ENCODE assay signal across 26 cellular contexts in genomic region chr21:34558960-34559631, GRCh38. TPM values are rescaled to one million over a fixed set of nuclear protein-coding genes. Genes with fewer than 3 reads are reported as not detected.
DNase-seq lines count a peak whose midpoint lies in the region; ATAC-seq and TF ChIP-seq lines count a peak whose summit lies in the region.
"Had no signal": no experiment of that assay in that cellular context is flagged by ENCODE, and none has a peak within 500 bp of the region (broad histone marks: within the 10 kb centered on the region; RNA-seq: fewer than 3 reads in every experiment).

No MANE protein-coding gene starts in this region.

- no peaks in the 10 kb centered on the region for H3K27me3 Mint-ChIP-seq in activated naive CD8-positive, alpha-beta T cell treated with anti-CD3 and anti-CD28 coated beads, Interleukin-2, amount 50 U/mL, for 24 hours
- H3K27me3 Mint-ChIP-seq in activated naive CD8-positive, alpha-beta T cell treated with anti-CD3 and anti-CD28 coated beads for 36 hours = no peaks in the 10 kb centered on the region
- no peaks in the 10 kb centered on the region for H3K27me3 Mint-ChIP-seq in activated CD4-positive, alpha-beta T cell treated with anti-CD3 and anti-CD28 coated beads, Interleukin-2, amount 10 ng/mL, durations not matched to agents 24 days and 14 days
- H3K27me3 Mint-ChIP-seq: activated T-cell treated with anti-CD3 and anti-CD28 coated beads, Interleukin-2, amount 50 U/mL, for 24 hours; dendritic cell treated with granulocyte-macrophage colony-stimulating factor and Interleukin-4, amounts not matched to agents 40 ng/mL and 50 ng/mL, for 4 days; naive thymus-derived CD4-positive, alpha-beta T cell; stimulated activated naive B cell treated with anti-CD40 and anti-IgM and Interleukin-4, amounts not matched to agents 10 μg/mL and 1 μg/mL and 100 μg/mL, for 72 hours had no signal

- peak; percentile 24 for ATAC-seq in activated naive CD8-positive, alpha-beta T cell treated with anti-CD3 and anti-CD28 coated beads, Interleukin-2, amount 50 U/mL, for 24 hours
- ATAC-seq in gastroesophageal sphincter = no peak
- ATAC-seq: left lung; naive thymus-derived CD4-positive, alpha-beta T cell had no signal

- H3K4me1 ChIP-seq in gastroesophageal sphincter = peaks cover 0 to 36% (median 0%) of the 10 kb centered on the region in 3 donors
- H3K4me1 ChIP-seq in tibial nerve = peaks cover 0 to 43% (median 11%) of the 10 kb centered on the region in 4 donors
- H3K4me1 ChIP-seq: adrenal gland, left lung, right atrium auricular region had no signal

- H3K36me3 Mint-ChIP-seq in activated naive CD8-positive, alpha-beta T cell treated with anti-CD3 and anti-CD28 coated beads, Interleukin-2, amount 50 U/mL, for 24 hours (ENCODE audit: low read depth) = peaks cover 26% of the 10 kb centered on the region
- H3K36me3 Mint-ChIP-seq in activated naive CD8-positive, alpha-beta T cell treated with anti-CD3 and anti-CD28 coated beads for 36 hours = peaks cover 12% of the 10 kb centered on the region
- H3K36me3 Mint-ChIP-seq in activated CD4-positive, alpha-beta T cell treated with anti-CD3 and anti-CD28 coated beads, Interleukin-2, amount 10 ng/mL, durations not matched to agents 24 days and 14 days (ENCODE audit: low read depth) = no peaks in the 10 kb centered on the region

- 46 to 57% methylated on average over 4 to 6 of the region's 6 CpGs for WGBS in gastroesophageal sphincter (ENCODE audit: low coverage in 1 of 2), 2 donors
- WGBS in tibial nerve, 2 donors = 45 to 57% methylated on average over 6 of the region's 6 CpGs

- peak overlapping the region; percentile 52 for H3K27ac Mint-ChIP-seq in activated naive CD8-positive, alpha-beta T cell treated with anti-CD3 and anti-CD28 coated beads, Interleukin-2, amount 50 U/mL, for 24 hours
- H3K27ac Mint-ChIP-seq in activated naive CD8-positive, alpha-beta T cell treated with anti-CD3 and anti-CD28 coated beads for 36 hours = no peak overlapping the region
- H3K27ac Mint-ChIP-seq in activated CD4-positive, alpha-beta T cell treated with anti-CD3 and anti-CD28 coated beads, Interleukin-2, amount 10 ng/mL, durations not matched to agents 24 days and 14 days = no peak overlapping the region
- H3K27ac Mint-ChIP-seq: activated T-cell treated with anti-CD3 and anti-CD28 coated beads, Interleukin-2, amount 50 U/mL, for 24 hours; dendritic cell treated with granulocyte-macrophage colony-stimulating factor and Interleukin-4, amounts not matched to agents 40 ng/mL and 50 ng/mL, for 4 days; naive thymus-derived CD4-positive, alpha-beta T cell; stimulated activated naive B cell treated with anti-CD40 and anti-IgM and Interleukin-4, amounts not matched to agents 10 μg/mL and 1 μg/mL and 100 μg/mL, for 72 hours; T-helper 1 cell treated with Interleukin-12 subunit alpha and Interleukin-12 subunit beta and Interleukin-4 antibody, amounts not matched to agents 30 μg/mL and 1 μg/mL, for 36 hours had no signal

- no peak for TF ChIP-seq CTCF in astrocyte of the spinal cord (IDR thresholded peaks at IDR 0.05; ENCODE audit: low read depth, low read length)
- no peak for TF ChIP-seq CTCF in gastroesophageal sphincter (IDR thresholded peaks at IDR 0.05)
- no peak for TF ChIP-seq CTCF in tibial nerve (IDR thresholded peaks at IDR 0.05)
- no peak for TF ChIP-seq CTCF in GM13976 (IDR thresholded peaks at IDR 0.05; ENCODE audit: borderline replicate concordance, control extremely low read depth, extremely low read depth, insufficient read depth, missing control alignments)

- H3K4me1 Mint-ChIP-seq in activated naive CD8-positive, alpha-beta T cell treated with anti-CD3 and anti-CD28 coated beads, Interleukin-2, amount 50 U/mL, for 24 hours = peaks cover 27% of the 10 kb centered on the region
- peaks cover 3% of the 10 kb centered on the region for H3K4me1 Mint-ChIP-seq in activated naive CD8-positive, alpha-beta T cell treated with anti-CD3 and anti-CD28 coated beads for 36 hours
- H3K4me1 Mint-ChIP-seq in activated CD4-positive, alpha-beta T cell treated with anti-CD3 and anti-CD28 coated beads, Interleukin-2, amount 10 ng/mL, durations not matched to agents 24 days and 14 days = peaks cover 4% of the 10 kb centered on the region

- H3K9me3 ChIP-seq in gastroesophageal sphincter = no peaks in the 10 kb centered on the region
- H3K9me3 ChIP-seq in tibial nerve = no peaks in the 10 kb centered on the region
- H3K9me3 ChIP-seq: adrenal gland, left lung, right atrium auricular region, tibial artery had no signal

- peak overlapping the region in 3 of 4 donors; percentile 7 to 56 (median 31) for H3K27ac ChIP-seq in gastroesophageal sphincter
- H3K27ac ChIP-seq in tibial nerve = peak overlapping the region in 3 of 4 donors; percentile 15 to 79 (median 73)
- H3K27ac ChIP-seq: adrenal gland, GM23248, left lung, right atrium auricular region, SK-N-MC, tibial artery had no signal

- TF ChIP-seq POLR2A in gastroesophageal sphincter (IDR thresholded peaks at IDR 0.05) (no peak), tibial nerve (IDR thresholded peaks at IDR 0.05) (no peak)

- no peaks in the 10 kb centered on the region for H3K27me3 ChIP-seq in gastroesophageal sphincter
- H3K27me3 ChIP-seq in tibial nerve = no peaks in the 10 kb centered on the region
- H3K27me3 ChIP-seq: adrenal gland, left lung, right atrium auricular region, tibial artery had no signal

- in situ Hi-C loops in astrocyte of the spinal cord (cut with HindIII; ENCODE audit: low sequenced_read_pairs) = no loop called here
- in situ Hi-C loops in GM13976 (cut with MboI; ENCODE audit: low sequenced_read_pairs, unreplicated experiment) = no loop called here

- TF ChIP-seq EP300 in gastroesophageal sphincter (IDR thresholded peaks at IDR 0.05) (no peak), tibial nerve (IDR thresholded peaks at IDR 0.05) (peak in 1 of 2 donors; percentile 46)

- no peak overlapping the region for H3K4me3 Mint-ChIP-seq in activated naive CD8-positive, alpha-beta T cell treated with anti-CD3 and anti-CD28 coated beads, Interleukin-2, amount 50 U/mL, for 24 hours
- H3K4me3 Mint-ChIP-seq in activated naive CD8-positive, alpha-beta T cell treated with anti-CD3 and anti-CD28 coated beads for 36 hours = no peak overlapping the region
- H3K4me3 Mint-ChIP-seq in activated CD4-positive, alpha-beta T cell treated with anti-CD3 and anti-CD28 coated beads, Interleukin-2, amount 10 ng/mL, durations not matched to agents 24 days and 14 days = no peak overlapping the region
- H3K4me3 Mint-ChIP-seq: activated T-cell treated with anti-CD3 and anti-CD28 coated beads, Interleukin-2, amount 50 U/mL, for 24 hours; dendritic cell treated with granulocyte-macrophage colony-stimulating factor and Interleukin-4, amounts not matched to agents 40 ng/mL and 50 ng/mL, for 4 days; naive thymus-derived CD4-positive, alpha-beta T cell; stimulated activated naive B cell treated with anti-CD40 and anti-IgM and Interleukin-4, amounts not matched to agents 10 μg/mL and 1 μg/mL and 100 μg/mL, for 72 hours; T-helper 1 cell treated with Interleukin-12 subunit alpha and Interleukin-12 subunit beta and Interleukin-4 antibody, amounts not matched to agents 30 μg/mL and 1 μg/mL, for 36 hours had no signal

- H3K36me3 ChIP-seq in gastroesophageal sphincter (no peaks in the 10 kb centered on the region), tibial nerve (no peaks in the 10 kb centered on the region)
- H3K36me3 ChIP-seq: adrenal gland, left lung, right atrium auricular region, tibial artery had no signal

- no peak overlapping the region for H3K4me3 ChIP-seq in astrocyte of the spinal cord (ENCODE audit: low read depth, low read length)
- H3K4me3 ChIP-seq in gastroesophageal sphincter = no peak overlapping the region
- no peak overlapping the region for H3K4me3 ChIP-seq in tibial nerve
- H3K4me3 ChIP-seq: adrenal gland, GM23248, left lung, right atrium auricular region, SK-N-MC, tibial artery had no signal

- DNase-seq in activated naive CD8-positive, alpha-beta T cell treated with anti-CD3 and anti-CD28 coated beads, Interleukin-2, amount 50 U/mL, for 24 hours = no peak
- no peak for DNase-seq in activated naive CD8-positive, alpha-beta T cell treated with anti-CD3 and anti-CD28 coated beads for 36 hours
- DNase-seq in astrocyte of the spinal cord (ENCODE audit: low read depth, low spot score) = peak; percentile 66
- DNase-seq in tibial nerve (ENCODE audit: low spot score in 2 of 2) = no peak
- DNase-seq in activated CD4-positive, alpha-beta T cell treated with anti-CD3 and anti-CD28 coated beads, Interleukin-2, amount 10 ng/mL, durations not matched to agents 24 days and 14 days = no peak
- DNase-seq in GM13976 (ENCODE audit: low spot score) = no peak
- DNase-seq in NCI-H1694 treated with DMSO at 0.1 percent for 48 hours (lab: John Stamatoyannopoulos, UW) = no peak
- DNase-seq: activated T-cell treated with anti-CD3 and anti-CD28 coated beads, Interleukin-2, amount 50 U/mL, for 24 hours; adrenal gland; DMS53; foreskin fibroblast; GF-D8; GM23248; left lung; naive thymus-derived CD4-positive, alpha-beta T cell; NCI-H1436 treated with DMSO at 0.1 percent for 48 hours; NCI-H2171 treated with DMSO at 0.1 percent for 48 hours; NCI-H524; stimulated activated CD4-positive, alpha-beta T cell treated with anti-CD3 and anti-CD28 coated beads, Interleukin-4, amount 100 ng/mL, for 24 hours; stimulated activated naive B cell treated with anti-CD40 and anti-IgM and Interleukin-4, amounts not matched to agents 10 μg/mL and 1 μg/mL and 100 μg/mL, for 72 hours; tibial artery had no signal

- intact Hi-C loops in activated CD4-positive, alpha-beta T cell treated with anti-CD3 and anti-CD28 coated beads, Interleukin-2, amount 10 ng/mL, durations not matched to agents 24 days and 14 days (cut with micrococcal nuclease) = no loop called here

- peaks cover 12% of the 10 kb centered on the region for H3K9me3 Mint-ChIP-seq in activated naive CD8-positive, alpha-beta T cell treated with anti-CD3 and anti-CD28 coated beads, Interleukin-2, amount 50 U/mL, for 24 hours
- H3K9me3 Mint-ChIP-seq in activated naive CD8-positive, alpha-beta T cell treated with anti-CD3 and anti-CD28 coated beads for 36 hours = peaks cover 6% of the 10 kb centered on the region
- peaks cover 6% of the 10 kb centered on the region for H3K9me3 Mint-ChIP-seq in activated CD4-positive, alpha-beta T cell treated with anti-CD3 and anti-CD28 coated beads, Interleukin-2, amount 10 ng/mL, durations not matched to agents 24 days and 14 days

RNA-seq across cellular contexts. Expression of gene KCNE1, which starts 47.1 kb away (rescaled TPM):
- under 1 TPM in 1 of 2 experiments, not detected in 1; 0.14 TPM for total RNA-seq in activated naive CD8-positive, alpha-beta T cell treated with anti-CD3 and anti-CD28 coated beads for 36 hours
- 1 to 10 TPM in 3 of 4 donors, under 1 TPM in 1; 0.64 to 6.4 (median 3.0) TPM for total RNA-seq in gastroesophageal sphincter
- total RNA-seq in tibial nerve = 10 to 100 TPM in 1 of 4 donors, 1 to 10 TPM in 3; 2.2 to 10.2 (median 2.9) TPM
- total RNA-seq in activated CD4-positive, alpha-beta T cell treated with anti-CD3 and anti-CD28 coated beads, Interleukin-2, amount 10 ng/mL, durations not matched to agents 24 days and 14 days = 0.28 TPM in 1 of 2 replicates, not detected in the other

RNA-seq across cellular contexts. Expression of gene RCAN1, which starts 55.8 kb away (rescaled TPM):
- 10 to 100 TPM; 11.5 to 13.2 TPM for total RNA-seq in activated naive CD8-positive, alpha-beta T cell treated with anti-CD3 and anti-CD28 coated beads for 36 hours
- total RNA-seq in gastroesophageal sphincter (10 to 100 TPM; 32.1 to 58.6 (median 42.2) TPM), tibial nerve (10 to 100 TPM; 51.8 to 71.2 (median 66.7) TPM)
- total RNA-seq in activated CD4-positive, alpha-beta T cell treated with anti-CD3 and anti-CD28 coated beads, Interleukin-2, amount 10 ng/mL, durations not matched to agents 24 days and 14 days = 15.7 and 17.6 TPM in 2 replicates
